In the genomic region with DNA sequence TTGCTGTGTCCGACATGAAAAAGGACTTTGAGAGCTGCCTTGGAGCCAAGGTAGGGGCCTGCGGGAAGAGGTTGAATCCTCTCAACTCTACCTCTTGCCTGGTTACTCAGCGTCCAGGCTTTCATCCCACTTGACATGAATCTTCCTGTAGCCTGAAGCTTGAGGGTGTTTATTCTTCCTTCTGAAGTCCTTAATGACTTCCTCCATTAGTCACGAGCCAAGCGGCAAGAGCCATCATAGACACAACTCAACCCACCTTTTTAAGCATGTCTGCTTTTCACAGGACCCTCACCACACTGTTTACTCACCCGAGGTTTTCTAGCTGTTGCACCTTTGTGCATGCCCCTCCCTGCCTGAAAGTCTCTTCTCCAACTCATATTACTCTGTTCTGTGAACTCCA, we compare ENCODE assay signal across 1 cellular context.
TF ChIP-seq lines count a peak whose summit lies in the region.

No MANE protein-coding gene starts in this region.

TF ChIP-seq in endothelial cell of umbilical vein, 7 proteins besides CTCF, POLR2A, EP300 and RAD21:
- TF ChIP-seq JUN (IDR thresholded peaks at IDR 0.05; ENCODE audit: borderline replicate concordance, insufficient read depth, insufficient read length, low read depth) (no peak), POLR2AphosphoS5 (IDR thresholded peaks at IDR 0.05; ENCODE audit: insufficient read depth, low read depth, low read length) (peak; percentile 42)
